18 cellular contexts compared by ENCODE assay signal in the genomic region with DNA sequence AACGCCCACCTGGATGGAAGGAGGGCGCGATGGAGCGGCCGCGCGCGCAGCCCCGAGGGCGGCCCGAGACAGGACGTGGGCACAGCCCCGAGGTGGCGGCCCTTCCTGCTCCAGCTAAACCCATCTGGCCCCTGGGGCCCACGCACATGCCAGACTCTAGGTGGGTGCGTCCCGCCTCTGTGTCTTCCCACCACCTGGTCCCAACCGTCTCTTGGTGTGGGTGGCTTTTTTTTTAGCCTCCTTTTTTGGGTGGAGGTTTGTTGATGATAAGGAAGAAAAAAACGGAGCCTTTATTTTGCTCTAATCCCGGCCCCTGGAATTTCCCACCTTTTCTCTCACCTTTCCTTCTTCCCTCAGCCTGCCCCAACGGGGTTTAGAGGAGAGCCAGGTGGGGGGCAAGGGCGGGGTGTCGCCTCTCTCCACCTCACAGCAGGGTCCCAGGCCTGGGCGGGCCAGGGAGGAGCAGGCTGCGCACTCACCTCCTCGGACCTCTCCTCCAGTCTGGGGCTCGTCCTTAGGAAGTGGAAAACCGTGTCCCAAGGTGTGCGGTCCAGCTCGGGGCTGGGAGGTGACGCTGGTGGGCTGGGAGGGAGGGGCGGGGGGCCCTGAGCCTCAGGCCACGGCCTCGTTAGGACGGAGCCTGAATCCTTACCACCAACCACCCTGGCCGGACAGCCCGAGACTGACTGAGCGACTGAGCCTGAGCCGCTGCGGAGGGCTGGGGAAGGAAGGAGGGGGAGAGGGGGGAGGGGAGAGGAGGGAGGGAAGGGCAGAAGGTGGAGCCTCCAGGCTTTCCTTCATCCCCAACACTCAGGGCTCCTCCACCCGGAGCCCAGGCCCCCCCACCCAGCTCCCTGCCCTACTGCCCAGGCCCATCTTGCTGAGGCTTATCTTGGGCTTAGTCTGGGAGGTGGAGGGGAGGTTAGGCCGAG. TPM values are rescaled to one million over a fixed set of nuclear protein-coding genes. Genes with fewer than 3 reads are reported as not detected.
DNase-seq lines count a peak whose midpoint lies in the region; ATAC-seq, FAIRE-seq and TF ChIP-seq lines count a peak whose summit lies in the region.
"Had no signal": no experiment of that assay in that cellular context is flagged by ENCODE, and none has a peak within 500 bp of the region (broad histone marks: within the 10 kb centered on the region; RNA-seq: fewer than 3 reads in every experiment).

A gene (minus strand): TSS at position 696 of the 932 bp plus-strand sequence. CDS start 771 bp downstream, outside the sequence.

- H3K9me3 ChIP-seq in iPS-18c (ENCODE audit: control insufficient read depth, insufficient read depth, low read length) (no peaks in the 10 kb centered on the region), HAP-1 (no peaks in the 10 kb centered on the region)
- H3K9me3 ChIP-seq: heart right ventricle had no signal

- DNase-seq in H7 (peak; percentile 92), caudate nucleus (lab: John Stamatoyannopoulos, UW) (peak in 57 of 61 donors; percentile 22 to 87 (median 71)), HAP-1 (ENCODE audit: low spot score in 2 of 2) (no peak), GOT3 (lab: John Stamatoyannopoulos, UW) (no peak), H54 (ENCODE audit: insufficient read length, low spot score) (no peak)
- DNase-seq: activated CD4-positive, alpha-beta T cell treated with anti-CD3 and anti-CD28 coated beads, Interleukin-2, amount 50 U/mL, for 4 hours; AML-193; DMS79 treated with DMSO at 0.1 percent for 48 hours; heart right ventricle; Kasumi-1; NCI-H1694; NCI-H526; SHP77; stimulated activated CD4-positive, alpha-beta T cell treated with anti-CD3 and anti-CD28 coated beads, Interleukin-1b, Interleukin-23, amount 100 ng/mL, for 48 hours had no signal

- peak within 1 kb of the TSS; percentile 97 for H3K27ac ChIP-seq in caudate nucleus (ENCODE audit: low read depth, low read length)
- peak within 1 kb of the TSS; percentile 10 for H3K27ac ChIP-seq in rectal smooth muscle tissue (ENCODE audit: low read depth, low read length)
- H3K27ac ChIP-seq: heart right ventricle had no signal

- no peak for TF ChIP-seq POLR2A in H54 (IDR thresholded peaks at IDR 0.05; ENCODE audit: low read depth, low read length)

- H3K36me3 ChIP-seq in H7 (replicated peaks; ENCODE audit: control insufficient read depth, insufficient read depth, low read length) (no peaks in the 10 kb centered on the region), rectal smooth muscle tissue (ENCODE audit: control insufficient read depth, insufficient read depth, low read length) (peaks cover 6% of the 10 kb centered on the region), HAP-1 (replicated peaks) (no peaks in the 10 kb centered on the region)

- H3K4me1 ChIP-seq in rectal smooth muscle tissue (ENCODE audit: control insufficient read depth, insufficient read depth, low read length) (no peaks in the 10 kb centered on the region), HAP-1 (no peaks in the 10 kb centered on the region)

- no peak for FAIRE-seq in H54 (lab: Jason Lieb, UNC)
- FAIRE-seq: endothelial cell of umbilical vein had no signal

- in situ Hi-C loops in HAP-1 (cut with MboI; ENCODE audit: low sequenced_read_pairs), result no loop called here

- H3K27me3 ChIP-seq in H7 (ENCODE audit: control insufficient read depth, insufficient read depth, low read length) (peaks cover 16% of the 10 kb centered on the region), rectal smooth muscle tissue (ENCODE audit: control insufficient read depth, insufficient read depth, low read length) (no peaks in the 10 kb centered on the region), HAP-1 (ENCODE audit: low read depth) (no peaks in the 10 kb centered on the region)
- H3K27me3 ChIP-seq: heart right ventricle had no signal

- H3K9ac ChIP-seq in rectal smooth muscle tissue (ENCODE audit: low read length), result no peak within 1 kb of the TSS

- ATAC-seq in HG02884 (IDR thresholded peaks at IDR 0.05; ENCODE audit: unreplicated experiment), result no peak
- ATAC-seq: heart right ventricle had no signal

- H3K4me3 ChIP-seq in H7 (ENCODE audit: insufficient read depth, low read depth, low read length) (peak within 1 kb of the TSS; percentile 41), iPS-18c (ENCODE audit: insufficient read depth, low read depth, low read length) (peak within 1 kb of the TSS; percentile 41), rectal smooth muscle tissue (ENCODE audit: low read length) (peak within 1 kb of the TSS; percentile 41), HAP-1 (no peak within 1 kb of the TSS)

RNA-seq across cellular contexts. Expression of the gene that starts here (rescaled TPM):
- 3.5 and 3.7 TPM in 2 replicates for total RNA-seq in H7 (2014; rRNA removed; shearing (Covaris generic))
- total RNA-seq: endothelial cell of umbilical vein had no signal

Comparison
In these comparisons a context has a peak if more than half of its experiments do, and no peak if none do; other contexts are left out.
1. DNase-seq: peak in H7 (single experiment) and caudate nucleus (57 of 61); none in HAP-1 (0 of 2), GOT3 (single experiment) and H54 (single experiment).